ENCODE assay signal across 12 cellular contexts in the genomic region with DNA sequence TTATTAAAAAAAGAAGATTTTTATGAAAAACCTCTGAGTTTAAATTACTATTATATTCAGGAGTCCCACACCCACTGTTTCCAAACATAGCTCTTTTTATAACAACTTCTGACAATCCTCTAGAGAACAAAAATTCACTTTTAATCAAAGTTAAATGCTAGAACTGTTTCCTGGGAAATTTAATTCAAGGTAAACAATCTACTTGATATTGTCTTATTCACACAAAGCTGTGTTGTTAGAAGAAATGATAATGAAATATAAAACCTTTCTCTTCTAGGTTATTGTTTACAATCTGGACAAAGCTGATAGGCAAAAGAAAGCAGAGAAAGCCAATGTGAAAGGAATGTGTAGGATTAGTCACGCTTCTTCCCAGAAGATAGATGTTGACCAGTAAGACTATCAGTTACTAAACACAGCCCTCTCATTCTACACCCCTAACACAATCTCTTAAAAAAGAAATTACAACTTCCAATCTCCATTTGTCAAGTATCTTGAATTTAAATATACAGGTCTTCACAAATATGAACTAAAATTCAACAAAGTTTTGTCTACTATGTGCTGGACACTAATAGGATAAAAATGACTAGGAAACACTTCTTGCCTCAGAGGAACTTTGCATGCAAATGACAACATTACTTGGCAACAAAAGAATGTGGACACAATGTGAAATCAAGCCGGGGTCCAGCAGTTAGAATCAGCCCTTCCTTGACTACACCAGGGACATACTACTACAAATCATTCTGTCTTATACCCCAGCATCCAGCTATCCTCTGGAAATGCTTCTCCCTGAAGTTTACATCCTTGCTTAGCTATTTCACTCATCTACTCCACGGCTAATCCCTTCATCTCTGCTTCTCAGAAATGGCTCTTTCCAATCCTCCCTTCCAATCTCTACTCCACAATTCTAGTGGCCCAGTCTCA.
DNase-seq lines count a peak whose midpoint lies in the region; ATAC-seq and TF ChIP-seq lines count a peak whose summit lies in the region.
"Had no signal": no experiment of that assay in that cellular context is flagged by ENCODE, and none has a peak within 500 bp of the region (broad histone marks: within the 10 kb centered on the region; RNA-seq: fewer than 3 reads in every experiment).

No MANE protein-coding gene starts in this region.

- peak; percentile 53 for DNase-seq in DMS53 (lab: John Stamatoyannopoulos, UW)
- DNase-seq in NCI-H226, result peak; percentile 68
- peak; percentile 65 for DNase-seq in epithelial cell of esophagus (ENCODE audit: low read depth)
- DNase-seq in nephron progenitor cell, result peak; percentile 19
- no peak for DNase-seq in effector CD4-positive, alpha-beta T cell
- DNase-seq in NCI-H2171 treated with DMSO at 0.1 percent for 48 hours (lab: John Stamatoyannopoulos, UW), result no peak
- DNase-seq in stimulated activated effector memory CD8-positive, alpha-beta T cell treated with anti-CD3 and anti-CD28 coated beads, Interleukin-12 subunit alpha, Interleukin-12 subunit beta, amount 100 ng/mL, for 72 hours (ENCODE audit: low spot score in 2 of 2), result no peak
- DNase-seq: DMS 273 treated with DMSO at 0.1 percent for 48 hours, H9, MV-4-11 had no signal

- peak overlapping the region; percentile 97 for H3K27ac Mint-ChIP-seq in nephron progenitor cell
- H3K27ac Mint-ChIP-seq in stimulated activated effector memory CD8-positive, alpha-beta T cell treated with anti-CD3 and anti-CD28 coated beads, Interleukin-12 subunit alpha, Interleukin-12 subunit beta, amount 100 ng/mL, for 72 hours, result no peak overlapping the region
- H3K27ac Mint-ChIP-seq: H9 had no signal

- peaks cover 46% of the 10 kb centered on the region for H3K9me3 Mint-ChIP-seq in nephron progenitor cell
- peaks cover 19% of the 10 kb centered on the region for H3K9me3 Mint-ChIP-seq in stimulated activated effector memory CD8-positive, alpha-beta T cell treated with anti-CD3 and anti-CD28 coated beads, Interleukin-12 subunit alpha, Interleukin-12 subunit beta, amount 100 ng/mL, for 72 hours

- TF ChIP-seq CTCF in epithelial cell of esophagus (IDR thresholded peaks at IDR 0.05; ENCODE audit: insufficient read depth, low read depth, low read length, missing control alignments) (no peak), nephron progenitor cell (IDR thresholded peaks at IDR 0.05) (no peak)

- H3K27me3 Mint-ChIP-seq in nephron progenitor cell (ENCODE audit: low read depth, poor library complexity), result no peaks in the 10 kb centered on the region

- peaks cover 23% of the 10 kb centered on the region for H3K4me1 Mint-ChIP-seq in nephron progenitor cell
- H3K4me1 Mint-ChIP-seq in stimulated activated effector memory CD8-positive, alpha-beta T cell treated with anti-CD3 and anti-CD28 coated beads, Interleukin-12 subunit alpha, Interleukin-12 subunit beta, amount 100 ng/mL, for 72 hours, result no peaks in the 10 kb centered on the region
- H3K4me1 Mint-ChIP-seq: H9 had no signal

- no peak for ATAC-seq in HG03460 (IDR thresholded peaks at IDR 0.05; ENCODE audit: unreplicated experiment)
- no peak for ATAC-seq in stimulated activated effector memory CD8-positive, alpha-beta T cell treated with anti-CD3 and anti-CD28 coated beads, Interleukin-12 subunit alpha, Interleukin-12 subunit beta, amount 100 ng/mL, for 72 hours

- H3K36me3 Mint-ChIP-seq in nephron progenitor cell (ENCODE audit: low read depth), result peaks cover 37% of the 10 kb centered on the region
- H3K36me3 Mint-ChIP-seq in stimulated activated effector memory CD8-positive, alpha-beta T cell treated with anti-CD3 and anti-CD28 coated beads, Interleukin-12 subunit alpha, Interleukin-12 subunit beta, amount 100 ng/mL, for 72 hours, result no peaks in the 10 kb centered on the region

- no peak overlapping the region for H3K4me3 ChIP-seq in epithelial cell of esophagus (ENCODE audit: low read length)

- H3K4me3 Mint-ChIP-seq in nephron progenitor cell, result peak overlapping the region; percentile 22
- no peak overlapping the region for H3K4me3 Mint-ChIP-seq in stimulated activated effector memory CD8-positive, alpha-beta T cell treated with anti-CD3 and anti-CD28 coated beads, Interleukin-12 subunit alpha, Interleukin-12 subunit beta, amount 100 ng/mL, for 72 hours
- H3K4me3 Mint-ChIP-seq: H9, neural crest cell had no signal

Comparison
In these comparisons a context has a peak if more than half of its experiments do, and no peak if none do; other contexts are left out.
1. DNase-seq: peak in DMS53 (single experiment), NCI-H226 (single experiment), epithelial cell of esophagus (single experiment) and nephron progenitor cell (single experiment); none in effector CD4-positive, alpha-beta T cell (single experiment), NCI-H2171 treated with DMSO at 0.1 percent for 48 hours (single experiment) and stimulated activated effector memory CD8-positive, alpha-beta T cell treated with anti-CD3 and anti-CD28 coated beads, Interleukin-12 subunit alpha, Interleukin-12 subunit beta, amount 100 ng/mL, for 72 hours (0 of 2).